ENCODE assay signal across 9 cellular contexts in the genomic region with DNA sequence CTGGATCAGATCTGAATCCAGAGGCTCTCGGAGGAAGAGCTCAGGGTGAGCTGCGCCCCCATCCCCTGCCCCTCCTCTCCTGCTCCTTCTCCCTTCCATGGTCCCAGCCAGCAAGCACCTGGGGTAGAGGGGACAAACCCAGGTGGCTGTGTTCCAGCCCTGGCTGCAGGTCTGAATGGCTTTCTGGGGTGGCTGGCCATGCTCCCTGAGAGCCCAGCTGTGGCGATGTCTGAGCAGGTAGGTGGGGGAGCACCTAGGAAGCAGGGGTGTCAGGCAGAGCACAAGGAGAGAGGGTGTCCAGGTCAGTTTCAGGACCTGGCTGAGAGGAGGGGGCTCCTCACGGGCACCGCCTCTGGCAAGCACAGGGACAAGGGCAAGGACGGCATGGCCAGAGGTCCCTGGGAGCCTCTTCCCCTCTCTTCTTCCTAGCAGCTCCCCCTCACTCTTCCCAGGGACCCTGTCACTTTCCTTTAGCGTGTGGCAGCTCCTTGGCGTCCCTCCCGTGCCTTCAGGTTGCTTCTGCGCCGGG.
DNase-seq lines count a peak whose midpoint lies in the region; ATAC-seq and TF ChIP-seq lines count a peak whose summit lies in the region.
"Had no signal": no experiment of that assay in that cellular context is flagged by ENCODE, and none has a peak within 500 bp of the region (broad histone marks: within the 10 kb centered on the region; RNA-seq: fewer than 3 reads in every experiment).

No MANE protein-coding gene starts in this region.

- no peak for TF ChIP-seq CTCF in astrocyte of the spinal cord (IDR thresholded peaks at IDR 0.05; ENCODE audit: low read depth, low read length)
- TF ChIP-seq CTCF in right lobe of liver (IDR thresholded peaks at IDR 0.05), result no peak

- H3K27me3 ChIP-seq in right lobe of liver, result no peaks in the 10 kb centered on the region
- H3K27me3 ChIP-seq in thymus (ENCODE audit: control insufficient read depth, insufficient read depth), result no peaks in the 10 kb centered on the region

- ATAC-seq in activated CD4-positive, alpha-beta T cell treated with anti-CD3 and anti-CD28 coated beads for 36 hours, result no peak
- no peak for ATAC-seq in right lobe of liver
- ATAC-seq in GM21737 (IDR thresholded peaks at IDR 0.05; ENCODE audit: unreplicated experiment), result no peak

- POLR2A ChIA-PET in activated CD4-positive, alpha-beta T cell treated with anti-CD3 and anti-CD28 coated beads for 36 hours (lab: Charles Lee), result interaction anchor here (0.5 to 1.3 kb wide), 7 partner anchors 9 to 59 kb away, joined by 3 to 8 read pairs (median 3); no protein-coding TSS in a partner anchor

- DNase-seq in activated CD4-positive, alpha-beta T cell treated with anti-CD3 and anti-CD28 coated beads for 36 hours, result no peak
- DNase-seq in activated CD4-positive, alpha-beta T cell treated with anti-CD3 and anti-CD28 coated beads, Interleukin-2, amount 50 U/mL, for 1 hour, result no peak
- DNase-seq in astrocyte of the spinal cord (ENCODE audit: low read depth, low spot score) (no peak), right lobe of liver (peak in 1 of 3 donors; percentile 30), head of caudate nucleus (no peak), COLO668 (lab: John Stamatoyannopoulos, UW; ENCODE audit: unreplicated experiment) (no peak)
- DNase-seq: DMS153 had no signal

- H3K4me3 ChIP-seq in astrocyte of the spinal cord (ENCODE audit: low read depth, low read length) (peak overlapping the region; percentile 44), right lobe of liver (peak overlapping the region; percentile 48 to 59 (median 54)), thymus (ENCODE audit: low read length) (peak overlapping the region; percentile 96)

- CTCF ChIA-PET in activated CD4-positive, alpha-beta T cell treated with anti-CD3 and anti-CD28 coated beads for 36 hours (lab: Charles Lee), result interaction anchor here (0.7 to 4.1 kb wide), 8 partner anchors 9 to 59 kb away, joined by 3 to 27 read pairs (median 9); no protein-coding TSS in a partner anchor

- peak overlapping the region; percentile 96 for H3K4me3 Mint-ChIP-seq in activated CD4-positive, alpha-beta T cell treated with anti-CD3 and anti-CD28 coated beads for 36 hours

- H3K4me1 Mint-ChIP-seq in activated CD4-positive, alpha-beta T cell treated with anti-CD3 and anti-CD28 coated beads for 36 hours, result peaks cover 51% of the 10 kb centered on the region

- H3K9me3 ChIP-seq in right lobe of liver, result no peaks in the 10 kb centered on the region
- no peaks in the 10 kb centered on the region for H3K9me3 ChIP-seq in thymus (ENCODE audit: control insufficient read depth)

- 5% methylated on average over 5 of the region's 11 CpGs for WGBS in right lobe of liver (ENCODE audit: insufficient coverage, low coverage, low lambda C conversion rate, missing lambda C conversion rate)
- 9% methylated on average over 11 of the region's 11 CpGs for WGBS in thymus

- in situ Hi-C loops in astrocyte of the spinal cord (cut with HindIII; ENCODE audit: low sequenced_read_pairs), result no loop called here

- H3K36me3 ChIP-seq in right lobe of liver (no peaks in the 10 kb centered on the region), thymus (ENCODE audit: control insufficient read depth, insufficient read depth) (peaks cover 13% of the 10 kb centered on the region)

- TF ChIP-seq POLR2A in right lobe of liver (IDR thresholded peaks at IDR 0.05), result no peak

- H3K27ac Mint-ChIP-seq in activated CD4-positive, alpha-beta T cell treated with anti-CD3 and anti-CD28 coated beads for 36 hours, result peak overlapping the region; percentile 95

- no peaks in the 10 kb centered on the region for H3K9me3 Mint-ChIP-seq in activated CD4-positive, alpha-beta T cell treated with anti-CD3 and anti-CD28 coated beads for 36 hours (ENCODE audit: low read depth)

- intact Hi-C loops in activated CD4-positive, alpha-beta T cell treated with anti-CD3 and anti-CD28 coated beads for 36 hours (cut with DNase I, micrococcal nuclease), result loop anchor here (1.0 to 10.0 kb wide), 6 partner anchors 10 to 1186 kb away; a partner anchor contains a TSS
- intact Hi-C loops in right lobe of liver (cut with DNase I) (no loop called here), head of caudate nucleus (cut with DNase I) (no loop called here)

- H3K36me3 Mint-ChIP-seq in activated CD4-positive, alpha-beta T cell treated with anti-CD3 and anti-CD28 coated beads for 36 hours (ENCODE audit: low read depth), result peaks cover 72% of the 10 kb centered on the region

- H3K4me1 ChIP-seq in right lobe of liver (peaks cover 0 to 71% (median 34%) of the 10 kb centered on the region in 4 donors), thymus (ENCODE audit: control insufficient read depth, insufficient read depth, low read length) (peaks cover 45% of the 10 kb centered on the region)

- H3K27ac ChIP-seq in right lobe of liver, result peak overlapping the region; percentile 33 to 90 (median 46)
- H3K27ac ChIP-seq in thymus (ENCODE audit: low read depth), result peak overlapping the region; percentile 97

- no peaks in the 10 kb centered on the region for H3K27me3 Mint-ChIP-seq in activated CD4-positive, alpha-beta T cell treated with anti-CD3 and anti-CD28 coated beads for 36 hours

Comparison
In these comparisons a context has a peak if more than half of its experiments do, and no peak if none do; other contexts are left out.
1. H3K4me3 ChIP-seq: peak in every context shown above with its lines; median percentile 96 in thymus; 54 in right lobe of liver; 44 in astrocyte of the spinal cord.
2. intact Hi-C loops: an anchor here in activated CD4-positive, alpha-beta T cell treated with anti-CD3 and anti-CD28 coated beads for 36 hours (1.0 to 10.0 kb wide); none called in right lobe of liver and head of caudate nucleus.